ENCODE assay signal across 24 cellular contexts in genomic region chr7:95436407-95436806, GRCh38. TPM values are rescaled to one million over a fixed set of nuclear protein-coding genes. Genes with fewer than 3 reads are reported as not detected.
"Had no signal": no experiment of that assay in that cellular context is flagged by ENCODE, and none has a peak within 500 bp of the region (broad histone marks: within the 10 kb centered on the region; RNA-seq: fewer than 3 reads in every experiment).

No MANE protein-coding gene starts in this region.

- H3K27me3 ChIP-seq: body of pancreas, tibial nerve had no signal

- H3K9me3 Mint-ChIP-seq: activated CD4-positive, alpha-beta T cell treated with anti-CD3 and anti-CD28 coated beads, Interleukin-2, amount 10 ng/mL, durations not matched to agents 24 days and 14 days; activated naive CD8-positive, alpha-beta T cell treated with anti-CD3 and anti-CD28 coated beads for 36 hours; T-helper 2 cell treated with Interferon-gamma antibody and Interleukin-4, amounts not matched to agents 5 μg/mL and 100 μg/mL, for 36 hours had no signal

- H3K27me3 Mint-ChIP-seq: activated naive CD8-positive, alpha-beta T cell treated with anti-CD3 and anti-CD28 coated beads for 36 hours had no signal

- H3K4me3 Mint-ChIP-seq: activated naive CD8-positive, alpha-beta T cell treated with anti-CD3 and anti-CD28 coated beads for 36 hours; T-helper 2 cell treated with Interferon-gamma antibody and Interleukin-4, amounts not matched to agents 5 μg/mL and 100 μg/mL, for 36 hours had no signal

- ATAC-seq: body of pancreas had no signal

- H3K27ac Mint-ChIP-seq: activated CD4-positive, alpha-beta T cell treated with anti-CD3 and anti-CD28 coated beads, Interleukin-2, amount 10 ng/mL, durations not matched to agents 24 days and 14 days; activated naive CD8-positive, alpha-beta T cell treated with anti-CD3 and anti-CD28 coated beads for 36 hours; T-helper 2 cell treated with Interferon-gamma antibody and Interleukin-4, amounts not matched to agents 5 μg/mL and 100 μg/mL, for 36 hours had no signal

- H3K36me3 Mint-ChIP-seq: activated naive CD8-positive, alpha-beta T cell treated with anti-CD3 and anti-CD28 coated beads for 36 hours had no signal

- H3K4me3 ChIP-seq: body of pancreas, tibial nerve had no signal

- H3K9me3 ChIP-seq: body of pancreas, neutrophil, tibial nerve had no signal

- H3K27ac ChIP-seq: body of pancreas, neutrophil had no signal

- DNase-seq: activated CD4-positive, alpha-beta T cell treated with anti-CD3 and anti-CD28 coated beads, Interleukin-2, amount 10 ng/mL, durations not matched to agents 24 days and 14 days; activated CD4-positive, CD25-positive, alpha-beta regulatory T cell; activated CD8-positive, alpha-beta memory T cell treated with anti-CD3 and anti-CD28 coated beads, Interleukin-2, amount 50 U/mL, for 48 hours; activated gamma-delta T cell treated with Interleukin-2 at 50 U/mL for 16 hours; activated naive CD8-positive, alpha-beta T cell treated with anti-CD3 and anti-CD28 coated beads for 36 hours; amygdala; body of pancreas; caudate nucleus; cortex of kidney; effector memory CD4-positive, alpha-beta T cell; foreskin melanocyte; kidney glomerular epithelial cell; midbrain; retina; stimulated activated CD4-positive, alpha-beta T cell treated with anti-CD3 and anti-CD28 coated beads, Interleukin-15, amount 100 ng/mL, for 24 hours; stimulated activated CD4-positive, alpha-beta T cell treated with anti-CD3 and anti-CD28 coated beads, Interleukin-4, amount 100 ng/mL, for 24 hours; stimulated activated naive CD4-positive, alpha-beta T cell treated with Interleukin-2 at 50 U/mL for 16 hours; substantia nigra; SW 1271 had no signal

- H3K36me3 ChIP-seq: neutrophil, tibial nerve had no signal

RNA-seq across cellular contexts. Expression of gene PON3, which starts 40.2 kb away (rescaled TPM):
- total RNA-seq: activated CD4-positive, alpha-beta T cell treated with anti-CD3 and anti-CD28 coated beads, Interleukin-2, amount 10 ng/mL, durations not matched to agents 24 days and 14 days; myocyte had no signal

RNA-seq across cellular contexts. Expression of gene ASB4, which starts 49.3 kb away (rescaled TPM):
- total RNA-seq: activated CD4-positive, alpha-beta T cell treated with anti-CD3 and anti-CD28 coated beads, Interleukin-2, amount 10 ng/mL, durations not matched to agents 24 days and 14 days; activated naive CD8-positive, alpha-beta T cell treated with anti-CD3 and anti-CD28 coated beads for 36 hours; body of pancreas; fibroblast of lung; tibial nerve had no signal
- polyA plus RNA-seq: fibroblast of lung had no signal
